ENCODE assay signal across 10 cellular contexts in genomic region chr3:129017531-129017899, GRCh38. TPM values are rescaled to one million over a fixed set of nuclear protein-coding genes. Genes with fewer than 3 reads are reported as not detected.
DNase-seq lines count a peak whose midpoint lies in the region; ATAC-seq and TF ChIP-seq lines count a peak whose summit lies in the region.
"Had no signal": no experiment of that assay in that cellular context is flagged by ENCODE, and none has a peak within 500 bp of the region (broad histone marks: within the 10 kb centered on the region; RNA-seq: fewer than 3 reads in every experiment).

No MANE protein-coding gene starts in this region.

- ATAC-seq in GM19035 (IDR thresholded peaks at IDR 0.05; ENCODE audit: unreplicated experiment) = peak; percentile 13
- ATAC-seq in natural killer cell = peak in 1 of 3 donors; percentile 1

- no peaks in the 10 kb centered on the region for H3K36me3 ChIP-seq in BLaER1

- H3K4me1 ChIP-seq in BLaER1 = peaks cover 70% of the 10 kb centered on the region

- H3K36me3 Mint-ChIP-seq in brain (no peaks in the 10 kb centered on the region), natural killer cell (no peaks in the 10 kb centered on the region)

- H3K9me3 ChIP-seq in BLaER1 = no peaks in the 10 kb centered on the region

- TF ChIP-seq CTCF in brain (conservative IDR thresholded peaks at IDR 0.05) = no peak
- no peak for TF ChIP-seq CTCF in natural killer cell (IDR thresholded peaks at IDR 0.05)

- no peak for DNase-seq in natural killer cell
- no peak for DNase-seq in stimulated activated CD4-positive, alpha-beta T cell treated with anti-CD3 and anti-CD28 coated beads, Interleukin-2, amount 100 ng/mL, for 24 hours
- no peak for DNase-seq in H4 (ENCODE audit: low spot score)
- DNase-seq in germinal center (ENCODE audit: low spot score) = no peak
- DNase-seq in nucleus accumbens (lab: John Stamatoyannopoulos, UW) = no peak
- DNase-seq: stimulated activated CD4-positive, alpha-beta T cell treated with anti-CD3 and anti-CD28 coated beads, Interleukin-1b, Interleukin-23, amount 100 ng/mL, for 48 hours had no signal

- H3K27me3 Mint-ChIP-seq in brain (peaks cover 4% of the 10 kb centered on the region), natural killer cell (ENCODE audit: low read depth in 2 of 2) (no peaks in the 10 kb centered on the region)

- H3K4me2 ChIP-seq in BLaER1 = peak overlapping the region; percentile 95

- H3K27me3 ChIP-seq in BLaER1 = no peaks in the 10 kb centered on the region

- H3K9ac ChIP-seq in BLaER1 = peak overlapping the region; percentile 59; the same call in 1 of the 2 replicates

- H3K4me1 Mint-ChIP-seq in brain = peaks cover 44% of the 10 kb centered on the region
- H3K4me1 Mint-ChIP-seq in natural killer cell = peaks cover 52 to 57% of the 10 kb centered on the region in 2 donors

- peak overlapping the region; percentile 82 for H3K27ac ChIP-seq in BLaER1

- intact Hi-C loops in natural killer cell (cut with micrococcal nuclease) = no loop called here

- H3K9me3 Mint-ChIP-seq in brain = peaks cover 0 to 2% (median 0%) of the 10 kb centered on the region in 5 experiments
- no peaks in the 10 kb centered on the region for H3K9me3 Mint-ChIP-seq in natural killer cell

- H3K4me3 Mint-ChIP-seq in brain = peak overlapping the region in 2 of 5 experiments; percentile 23 to 35
- H3K4me3 Mint-ChIP-seq in natural killer cell = peak overlapping the region; percentile 36

- no peaks in the 10 kb centered on the region for H4K20me1 ChIP-seq in BLaER1

- H3K4me3 ChIP-seq in BLaER1 = no peak overlapping the region

- H3K27ac Mint-ChIP-seq in brain (peak overlapping the region in 3 of 5 experiments; percentile 38 to 51 (median 43)), natural killer cell (peak overlapping the region; percentile 92 to 93)

RNA-seq across cellular contexts. Expression of gene EFCC1, which starts 16.4 kb away (rescaled TPM):
- polyA plus RNA-seq in brain (ENCODE audit: insufficient read depth, low read depth, low replicate concordance) = 0.97 TPM
- under 1 TPM in 2 of 3 donors, not detected in 1; 0.28 to 0.70 TPM for total RNA-seq in natural killer cell
- total RNA-seq in H4 (2014; rRNA removed; shearing (Covaris generic)) = 0.27 and 1.2 TPM in 2 replicates
- total RNA-seq: RPMI7951 had no signal

RNA-seq across cellular contexts. Expression of gene CFAP92, which starts 23.6 kb away (rescaled TPM):
- 0.27 TPM for polyA plus RNA-seq in brain (ENCODE audit: insufficient read depth, low read depth, low replicate concordance)
- under 1 TPM; 0.26 to 0.43 (median 0.41) TPM for total RNA-seq in natural killer cell
- total RNA-seq in H4 (2014; rRNA removed; shearing (Covaris generic)) = 0.06 and 0.50 TPM in 2 replicates

RNA-seq across cellular contexts. Expression of gene GP9, which starts 43.1 kb away (rescaled TPM):
- polyA plus RNA-seq in brain (ENCODE audit: insufficient read depth, low read depth, low replicate concordance) = not detected
- total RNA-seq in natural killer cell = 1 to 10 TPM in 2 of 3 donors, under 1 TPM in 1; 0.86 to 8.6 (median 3.8) TPM
- total RNA-seq in H4 (2014; rRNA removed; shearing (Covaris generic)) = not detected in 2 replicates
- total RNA-seq: RPMI7951 had no signal
